ENCODE assay signal across 8 cellular contexts in genomic region chr20:64083380-64084208, GRCh38. TPM values are rescaled to one million over a fixed set of nuclear protein-coding genes. Genes with fewer than 3 reads are reported as not detected.
DNase-seq lines count a peak whose midpoint lies in the region; ATAC-seq and TF ChIP-seq lines count a peak whose summit lies in the region.

No MANE protein-coding gene starts in this region.

- TF ChIP-seq CTCF in HEK293 (tag by site-specific recombination; IDR thresholded peaks at IDR 0.05) = peak; percentile 52

- no peaks in the 10 kb centered on the region for H3K9me3 ChIP-seq in HEK293 (ENCODE audit: control insufficient read depth, insufficient read depth, low read depth, low read length)

- peaks cover 3 to 8% of the 10 kb centered on the region in 2 donors for H3K36me3 Mint-ChIP-seq in stimulated activated naive B cell treated with anti-CD40 and anti-IgM and Interleukin-4, amounts not matched to agents 10 μg/mL and 1 μg/mL and 100 μg/mL, for 72 hours

- no peaks in the 10 kb centered on the region for H3K36me3 ChIP-seq in HEK293 (ENCODE audit: control insufficient read depth in 2 of 2, insufficient read depth in 1 of 2, low read length in 2 of 2)

- POLR2A ChIA-PET in HEK293 (lab: Yijun Ruan, JAX) = interaction anchor here (1.1 to 2.9 kb wide), 3 partner anchors 19 to 45 kb away, joined by 3 to 13 read pairs (median 4); partner anchors contain the start of gene TCEA2

- H3K27me3 Mint-ChIP-seq in stimulated activated naive B cell treated with anti-CD40 and anti-IgM and Interleukin-4, amounts not matched to agents 10 μg/mL and 1 μg/mL and 100 μg/mL, for 72 hours = peaks cover 5 to 27% of the 10 kb centered on the region in 2 donors

- no peak overlapping the region; the same call in 1 of the 2 replicates for H3K27ac ChIP-seq in HEK293 (ENCODE audit: extremely low read depth, low read depth, low read length)
- no peak overlapping the region for H3K27ac ChIP-seq in epithelial cell of prostate

- DNase-seq in Ammon's horn (ENCODE audit: low spot score) = peak; percentile 80
- DNase-seq in NOMO-1 (lab: John Stamatoyannopoulos, UW; ENCODE audit: unreplicated experiment in 2 of 2) = peak; percentile 54 to 61
- DNase-seq in activated T-cell treated with anti-CD3 and anti-CD28 coated beads for 4 hours = peak; percentile 40
- DNase-seq in epithelial cell of prostate (ENCODE audit: low read depth, low spot score) = peak; percentile 22
- peak; percentile 57 for DNase-seq in mucosa of gallbladder (ENCODE audit: low spot score)
- peak; percentile 59 for DNase-seq in stimulated activated naive B cell treated with anti-CD40 and anti-IgM and Interleukin-4, amounts not matched to agents 10 μg/mL and 1 μg/mL and 100 μg/mL, for 72 hours

- H3K27ac Mint-ChIP-seq in stimulated activated naive B cell treated with anti-CD40 and anti-IgM and Interleukin-4, amounts not matched to agents 10 μg/mL and 1 μg/mL and 100 μg/mL, for 72 hours = no peak overlapping the region

- peaks cover 35 to 52% of the 10 kb centered on the region in 2 donors for H3K4me1 Mint-ChIP-seq in stimulated activated naive B cell treated with anti-CD40 and anti-IgM and Interleukin-4, amounts not matched to agents 10 μg/mL and 1 μg/mL and 100 μg/mL, for 72 hours

- H3K4me1 ChIP-seq in HEK293 (ENCODE audit: control insufficient read depth, insufficient read depth, low read length) = peaks cover 5% of the 10 kb centered on the region

- peaks cover 0 to 7% of the 10 kb centered on the region in 2 donors for H3K9me3 Mint-ChIP-seq in stimulated activated naive B cell treated with anti-CD40 and anti-IgM and Interleukin-4, amounts not matched to agents 10 μg/mL and 1 μg/mL and 100 μg/mL, for 72 hours

- H3K4me3 ChIP-seq in HEK293 (ENCODE audit: low read depth, low read length) = peak overlapping the region; percentile 35

- peak overlapping the region; percentile 79 to 84 for H3K4me3 Mint-ChIP-seq in stimulated activated naive B cell treated with anti-CD40 and anti-IgM and Interleukin-4, amounts not matched to agents 10 μg/mL and 1 μg/mL and 100 μg/mL, for 72 hours

- CTCF ChIA-PET in HEK293 (lab: Yijun Ruan, JAX) = interaction anchor here (0.5 to 4.8 kb wide), 12 partner anchors 17 to 543 kb away, joined by 3 to 35 read pairs (median 4); no protein-coding TSS in a partner anchor

- peak; percentile 27 to 30 for ATAC-seq in stimulated activated naive B cell treated with anti-CD40 and anti-IgM and Interleukin-4, amounts not matched to agents 10 μg/mL and 1 μg/mL and 100 μg/mL, for 72 hours (replicated peaks)
- ATAC-seq in HG02588 (IDR thresholded peaks at IDR 0.05; ENCODE audit: unreplicated experiment) = no peak

TF ChIP-seq in HEK293, 187 proteins besides CTCF, POLR2A, EP300 and RAD21 (continues in another document):
- TF ChIP-seq ZNF202 (tag by site-specific recombination; IDR thresholded peaks at IDR 0.05; ENCODE audit: borderline replicate concordance) (no peak), ZSCAN30 (tag by site-specific recombination; IDR thresholded peaks at IDR 0.05) (no peak), YY2 (tag by site-specific recombination; IDR thresholded peaks at IDR 0.05) (no peak), ZNF221 (tag by site-specific recombination; IDR thresholded peaks at IDR 0.05; ENCODE audit: borderline replicate concordance) (no peak), ZNF660 (tag by site-specific recombination; IDR thresholded peaks at IDR 0.05) (no peak), KLF7 (tag by site-specific recombination; IDR thresholded peaks at IDR 0.05; ENCODE audit: borderline replicate concordance) (no peak), ZNF2 (tag by site-specific recombination; IDR thresholded peaks at IDR 0.05) (no peak), ZNF423 (tag by site-specific recombination; IDR thresholded peaks at IDR 0.05) (peak; percentile 98), ZBTB21 (tag by site-specific recombination; IDR thresholded peaks at IDR 0.05) (no peak), ZNF530 (tag by site-specific recombination; IDR thresholded peaks at IDR 0.05; ENCODE audit: low read depth) (no peak), ZSCAN4 (tag by site-specific recombination; IDR thresholded peaks at IDR 0.05) (no peak), KLF10 (tag by site-specific recombination; IDR thresholded peaks at IDR 0.05) (peak; percentile 56; the same call in 1 of the 2 replicates), RBAK (tag by site-specific recombination; IDR thresholded peaks at IDR 0.05) (no peak), GLIS2 (tag by site-specific recombination; IDR thresholded peaks at IDR 0.05) (peak; percentile 82), ZNF768 (tag by site-specific recombination; IDR thresholded peaks at IDR 0.05) (no peak), ZNF138 (tag by site-specific recombination; IDR thresholded peaks at IDR 0.05; ENCODE audit: borderline replicate concordance) (no peak)
- TF ChIP-seq, protein P1, sequence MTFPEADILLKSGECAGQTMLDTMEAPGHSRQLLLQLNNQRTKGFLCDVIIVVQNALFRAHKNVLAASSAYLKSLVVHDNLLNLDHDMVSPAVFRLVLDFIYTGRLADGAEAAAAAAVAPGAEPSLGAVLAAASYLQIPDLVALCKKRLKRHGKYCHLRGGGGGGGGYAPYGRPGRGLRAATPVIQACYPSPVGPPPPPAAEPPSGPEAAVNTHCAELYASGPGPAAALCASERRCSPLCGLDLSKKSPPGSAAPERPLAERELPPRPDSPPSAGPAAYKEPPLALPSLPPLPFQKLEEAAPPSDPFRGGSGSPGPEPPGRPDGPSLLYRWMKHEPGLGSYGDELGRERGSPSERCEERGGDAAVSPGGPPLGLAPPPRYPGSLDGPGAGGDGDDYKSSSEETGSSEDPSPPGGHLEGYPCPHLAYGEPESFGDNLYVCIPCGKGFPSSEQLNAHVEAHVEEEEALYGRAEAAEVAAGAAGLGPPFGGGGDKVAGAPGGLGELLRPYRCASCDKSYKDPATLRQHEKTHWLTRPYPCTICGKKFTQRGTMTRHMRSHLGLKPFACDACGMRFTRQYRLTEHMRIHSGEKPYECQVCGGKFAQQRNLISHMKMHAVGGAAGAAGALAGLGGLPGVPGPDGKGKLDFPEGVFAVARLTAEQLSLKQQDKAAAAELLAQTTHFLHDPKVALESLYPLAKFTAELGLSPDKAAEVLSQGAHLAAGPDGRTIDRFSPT (tag by site-specific recombination; IDR thresholded peaks at IDR 0.05) = no peak
- TF ChIP-seq, protein P2, sequence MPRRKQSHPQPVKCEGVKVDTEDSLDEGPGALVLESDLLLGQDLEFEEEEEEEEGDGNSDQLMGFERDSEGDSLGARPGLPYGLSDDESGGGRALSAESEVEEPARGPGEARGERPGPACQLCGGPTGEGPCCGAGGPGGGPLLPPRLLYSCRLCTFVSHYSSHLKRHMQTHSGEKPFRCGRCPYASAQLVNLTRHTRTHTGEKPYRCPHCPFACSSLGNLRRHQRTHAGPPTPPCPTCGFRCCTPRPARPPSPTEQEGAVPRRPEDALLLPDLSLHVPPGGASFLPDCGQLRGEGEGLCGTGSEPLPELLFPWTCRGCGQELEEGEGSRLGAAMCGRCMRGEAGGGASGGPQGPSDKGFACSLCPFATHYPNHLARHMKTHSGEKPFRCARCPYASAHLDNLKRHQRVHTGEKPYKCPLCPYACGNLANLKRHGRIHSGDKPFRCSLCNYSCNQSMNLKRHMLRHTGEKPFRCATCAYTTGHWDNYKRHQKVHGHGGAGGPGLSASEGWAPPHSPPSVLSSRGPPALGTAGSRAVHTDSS (tag by site-specific recombination; IDR thresholded peaks at IDR 0.05) = no peak
- TF ChIP-seq, protein P3, sequence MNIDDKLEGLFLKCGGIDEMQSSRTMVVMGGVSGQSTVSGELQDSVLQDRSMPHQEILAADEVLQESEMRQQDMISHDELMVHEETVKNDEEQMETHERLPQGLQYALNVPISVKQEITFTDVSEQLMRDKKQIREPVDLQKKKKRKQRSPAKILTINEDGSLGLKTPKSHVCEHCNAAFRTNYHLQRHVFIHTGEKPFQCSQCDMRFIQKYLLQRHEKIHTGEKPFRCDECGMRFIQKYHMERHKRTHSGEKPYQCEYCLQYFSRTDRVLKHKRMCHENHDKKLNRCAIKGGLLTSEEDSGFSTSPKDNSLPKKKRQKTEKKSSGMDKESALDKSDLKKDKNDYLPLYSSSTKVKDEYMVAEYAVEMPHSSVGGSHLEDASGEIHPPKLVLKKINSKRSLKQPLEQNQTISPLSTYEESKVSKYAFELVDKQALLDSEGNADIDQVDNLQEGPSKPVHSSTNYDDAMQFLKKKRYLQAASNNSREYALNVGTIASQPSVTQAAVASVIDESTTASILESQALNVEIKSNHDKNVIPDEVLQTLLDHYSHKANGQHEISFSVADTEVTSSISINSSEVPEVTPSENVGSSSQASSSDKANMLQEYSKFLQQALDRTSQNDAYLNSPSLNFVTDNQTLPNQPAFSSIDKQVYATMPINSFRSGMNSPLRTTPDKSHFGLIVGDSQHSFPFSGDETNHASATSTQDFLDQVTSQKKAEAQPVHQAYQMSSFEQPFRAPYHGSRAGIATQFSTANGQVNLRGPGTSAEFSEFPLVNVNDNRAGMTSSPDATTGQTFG (tag by site-specific recombination; IDR thresholded peaks at IDR 0.05; ENCODE audit: borderline replicate concordance) = no peak
- TF ChIP-seq, protein P4, sequence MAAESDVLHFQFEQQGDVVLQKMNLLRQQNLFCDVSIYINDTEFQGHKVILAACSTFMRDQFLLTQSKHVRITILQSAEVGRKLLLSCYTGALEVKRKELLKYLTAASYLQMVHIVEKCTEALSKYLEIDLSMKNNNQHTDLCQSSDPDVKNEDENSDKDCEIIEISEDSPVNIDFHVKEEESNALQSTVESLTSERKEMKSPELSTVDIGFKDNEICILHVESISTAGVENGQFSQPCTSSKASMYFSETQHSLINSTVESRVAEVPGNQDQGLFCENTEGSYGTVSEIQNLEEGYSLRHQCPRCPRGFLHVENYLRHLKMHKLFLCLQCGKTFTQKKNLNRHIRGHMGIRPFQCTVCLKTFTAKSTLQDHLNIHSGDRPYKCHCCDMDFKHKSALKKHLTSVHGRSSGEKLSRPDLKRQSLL (tag by site-specific recombination; IDR thresholded peaks at IDR 0.05) = no peak

RNA-seq across cellular contexts. Expression of gene LKAAEAR1, which starts 0.6 kb away (rescaled TPM):
- total RNA-seq in mucosa of gallbladder = not detected

RNA-seq across cellular contexts. Expression of gene OPRL1, which starts 3.7 kb away (rescaled TPM):
- total RNA-seq in mucosa of gallbladder = 1.7 TPM

RNA-seq across cellular contexts. Expression of gene RGS19, which starts 4.3 kb away (rescaled TPM):
- 18.2 TPM for total RNA-seq in mucosa of gallbladder

RNA-seq across cellular contexts. Expression of gene TCEA2, which starts 20.6 kb away (rescaled TPM):
- 64.2 TPM for total RNA-seq in mucosa of gallbladder

RNA-seq across cellular contexts. Expression of gene NPBWR2, which starts 23.8 kb away (rescaled TPM):
- not detected for total RNA-seq in mucosa of gallbladder

Comparison
In these comparisons a context has a peak if more than half of its experiments do, and no peak if none do; other contexts are left out.
1. DNase-seq: peak in every context shown above with its lines; median percentile 80 in Ammon's horn; 59 in stimulated activated naive B cell treated with anti-CD40 and anti-IgM and Interleukin-4, amounts not matched to agents 10 μg/mL and 1 μg/mL and 100 μg/mL, for 72 hours; 58 in NOMO-1; 57 in mucosa of gallbladder; 40 in activated T-cell treated with anti-CD3 and anti-CD28 coated beads for 4 hours; 22 in epithelial cell of prostate.